Comparison of ENCODE assay signal across 21 cellular contexts in the genomic region with DNA sequence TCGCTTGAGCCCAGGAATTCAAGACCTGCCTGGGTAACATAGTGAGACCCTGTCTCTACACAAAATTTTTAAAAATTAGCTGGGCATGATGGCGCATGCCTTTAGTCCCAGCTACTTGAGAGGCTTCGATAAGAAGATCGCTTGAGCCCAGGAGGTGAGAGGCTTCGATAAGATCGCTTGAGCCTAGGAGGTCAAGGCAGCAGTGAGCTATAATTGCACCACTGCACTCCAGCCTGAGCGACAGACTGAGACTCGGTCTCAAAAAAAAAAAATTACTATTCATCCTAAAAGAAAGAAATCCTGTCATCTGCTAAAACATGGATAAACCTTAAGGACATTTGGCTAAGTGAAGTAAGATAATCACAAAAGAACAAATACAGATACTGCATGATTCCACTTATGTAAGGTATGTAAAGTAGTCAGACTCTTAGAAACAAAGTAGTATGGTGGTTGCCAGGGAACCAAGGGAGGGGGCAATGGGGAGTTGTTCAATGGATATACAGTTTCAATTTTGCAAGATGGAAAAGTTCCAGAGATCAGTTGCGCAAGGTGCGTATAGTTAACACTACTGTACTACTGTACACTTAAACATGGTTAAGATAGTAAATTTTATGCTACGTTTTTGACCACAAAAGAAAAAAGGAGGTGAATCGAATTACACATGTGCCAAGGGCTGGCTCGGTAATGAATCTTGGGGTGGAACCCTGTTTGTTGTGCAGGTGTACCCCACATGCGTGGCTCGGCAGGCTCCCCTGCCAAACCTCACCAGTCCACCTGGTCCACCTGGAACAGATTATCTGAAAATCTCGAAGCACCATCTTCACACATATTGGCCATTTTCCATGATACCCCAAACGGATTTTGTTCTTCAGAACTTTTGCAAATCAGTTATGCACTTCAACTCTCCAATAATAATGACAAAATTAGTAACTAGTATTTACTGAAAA. TPM values are rescaled to one million over a fixed set of nuclear protein-coding genes. Genes with fewer than 3 reads are reported as not detected.
DNase-seq lines count a peak whose midpoint lies in the region; ATAC-seq and TF ChIP-seq lines count a peak whose summit lies in the region.
"Had no signal": no experiment of that assay in that cellular context is flagged by ENCODE, and none has a peak within 500 bp of the region (broad histone marks: within the 10 kb centered on the region; RNA-seq: fewer than 3 reads in every experiment).

No MANE protein-coding gene starts in this region.

- no peak overlapping the region for H3K27ac Mint-ChIP-seq in neural progenitor cell
- H3K27ac Mint-ChIP-seq: activated CD8-positive, alpha-beta T cell treated with anti-CD3 and anti-CD28 coated beads, Interleukin-2, amount 10 ng/mL, durations not matched to agents 7 days and 5 days; activated naive CD4-positive, alpha-beta T cell treated with anti-CD3 and anti-CD28 coated beads, Interleukin-2, amount 50 U/mL, for 72 hours; memory B cell; T-helper 1 cell treated with Interleukin-12 subunit alpha and Interleukin-12 subunit beta and Interleukin-4 antibody, amounts not matched to agents 30 μg/mL and 1 μg/mL, for 36 hours; WTC11 had no signal

- peak overlapping the region; percentile 2; the same call in 1 of the 2 replicates for H3K4me2 ChIP-seq in IMR-90 (ENCODE audit: low read depth, low read length)
- no peak overlapping the region for H3K4me2 ChIP-seq in neural progenitor cell

- no peak overlapping the region for H3K4ac ChIP-seq in IMR-90 (ENCODE audit: low read depth, low read length)

- no peak overlapping the region for H3K4me3 Mint-ChIP-seq in neural progenitor cell
- H3K4me3 Mint-ChIP-seq: activated CD8-positive, alpha-beta T cell treated with anti-CD3 and anti-CD28 coated beads, Interleukin-2, amount 10 ng/mL, durations not matched to agents 7 days and 5 days; memory B cell; nephron; T-helper 1 cell treated with Interleukin-12 subunit alpha and Interleukin-12 subunit beta and Interleukin-4 antibody, amounts not matched to agents 30 μg/mL and 1 μg/mL, for 36 hours; WTC11 had no signal

- H3K18ac ChIP-seq in IMR-90 (ENCODE audit: low read depth, low read length): no peak overlapping the region

- peaks cover 14% of the 10 kb centered on the region for H3K4me1 ChIP-seq in IMR-90 (ENCODE audit: control insufficient read depth, insufficient read depth, low read length)
- H3K4me1 ChIP-seq in RWPE2 (ENCODE audit: insufficient read depth, poor library complexity, severe bottlenecking): peaks cover 25% of the 10 kb centered on the region
- H3K4me1 ChIP-seq in neural progenitor cell: peaks cover 14% of the 10 kb centered on the region

- DNase-seq in IMR-90 (peak; percentile 72), MV-4-11 (lab: John Stamatoyannopoulos, UW) (peak; percentile 82), RWPE2 (ENCODE audit: low spot score) (peak; percentile 4), iris pigment epithelial cell (ENCODE audit: low read depth) (peak; percentile 75), WERI-Rb-1 (no peak), NCI-H2171 treated with DMSO at 0.1 percent for 48 hours (lab: John Stamatoyannopoulos, UW) (no peak), neural progenitor cell (ENCODE audit: low spot score) (no peak), NCI-H2081 (lab: John Stamatoyannopoulos, UW) (no peak)
- DNase-seq: activated CD8-positive, alpha-beta T cell treated with anti-CD3 and anti-CD28 coated beads, Interleukin-2, amount 10 ng/mL, durations not matched to agents 7 days and 5 days; activated T-cell treated with anti-CD3 and anti-CD28 coated beads, Interleukin-2, amount 50 U/mL, for 48 hours; GM23248; MG63; NCI-H187 treated with DMSO at 0.1 percent for 48 hours; NCI-H748 treated with DMSO at 0.1 percent for 48 hours; psoas muscle; testis had no signal

- no peak overlapping the region for H2AK5ac ChIP-seq in IMR-90 (ENCODE audit: low read depth, low read length)

- H3K27me3 Mint-ChIP-seq in neural progenitor cell (ENCODE audit: insufficient read depth, low read depth): peaks cover 2% of the 10 kb centered on the region
- H3K27me3 Mint-ChIP-seq: memory B cell had no signal

- H2BK5ac ChIP-seq in IMR-90 (ENCODE audit: low read depth, low read length, poor library complexity, severe bottlenecking): no peak overlapping the region

- POLR2A ChIA-PET in IMR-90 (lab: Charles Lee; ENCODE audit: unreplicated experiment): no interaction called here

- H2BK120ac ChIP-seq in IMR-90 (ENCODE audit: low read depth, low read length): no peak overlapping the region

- H3K9ac ChIP-seq in IMR-90 (ENCODE audit: low read depth, low read length) (no peak overlapping the region), neural progenitor cell (no peak overlapping the region)
- H3K9ac ChIP-seq: GM23248 had no signal

- H4K8ac ChIP-seq in IMR-90 (ENCODE audit: low read depth in 2 of 2, low read length in 2 of 2): no peak overlapping the region

- in situ Hi-C loops in IMR-90 (cut with MboI; ENCODE audit: low sequenced_read_pairs): no loop called here

- H3K27me3 ChIP-seq in IMR-90 (ENCODE audit: control insufficient read depth, insufficient read depth, low read length) (no peaks in the 10 kb centered on the region), RWPE2 (ENCODE audit: insufficient read depth, poor library complexity, severe bottlenecking) (no peaks in the 10 kb centered on the region), WERI-Rb-1 (ENCODE audit: insufficient read depth, low read depth, severe bottlenecking) (no peaks in the 10 kb centered on the region), neural progenitor cell (no peaks in the 10 kb centered on the region)
- H3K27me3 ChIP-seq: MG63, testis had no signal

- H3K14ac ChIP-seq in IMR-90 (replicated peaks; ENCODE audit: low read depth, low read length): no peak overlapping the region

- peak; percentile 63 for ATAC-seq in IMR-90 (ENCODE audit: low read depth)
- ATAC-seq in RWPE2 (ENCODE audit: low read depth): peak; percentile 75
- ATAC-seq: activated CD8-positive, alpha-beta T cell treated with anti-CD3 and anti-CD28 coated beads, Interleukin-2, amount 10 ng/mL, durations not matched to agents 7 days and 5 days; activated naive CD4-positive, alpha-beta T cell treated with anti-CD3 and anti-CD28 coated beads, Interleukin-2, amount 50 U/mL, for 72 hours; WTC11 had no signal

- CTCF ChIA-PET in IMR-90 (lab: Yijun Ruan, JAX): no interaction called here

- no peak overlapping the region for H4K91ac ChIP-seq in IMR-90 (ENCODE audit: insufficient read depth, low read depth, low read length)

- dilution Hi-C loops in IMR-90 (cut with HindIII; ENCODE audit: low sequenced_read_pairs, unreplicated experiment): no loop called here

- no peak overlapping the region for H4K5ac ChIP-seq in IMR-90 (ENCODE audit: low read depth, low read length)

- no peaks in the 10 kb centered on the region for H3K36me3 Mint-ChIP-seq in neural progenitor cell
- H3K36me3 Mint-ChIP-seq: activated naive CD4-positive, alpha-beta T cell treated with anti-CD3 and anti-CD28 coated beads, Interleukin-2, amount 50 U/mL, for 72 hours; memory B cell; WTC11 had no signal

- H4K20me1 ChIP-seq in IMR-90 (ENCODE audit: insufficient read depth, low read length): no peaks in the 10 kb centered on the region
- H4K20me1 ChIP-seq in neural progenitor cell (ENCODE audit: low read depth): no peaks in the 10 kb centered on the region

- H3K4me1 Mint-ChIP-seq in neural progenitor cell: peaks cover 15% of the 10 kb centered on the region
- H3K4me1 Mint-ChIP-seq: memory B cell had no signal

- peaks cover 14% of the 10 kb centered on the region for H3F3A ChIP-seq in neural progenitor cell (ENCODE audit: low read depth)

- no peak overlapping the region for H3K23ac ChIP-seq in IMR-90 (ENCODE audit: low read depth, low read length)

- BruUV-seq in IMR-90 (replicated peaks; lab: Mats Ljungman, UMichigan): no TSS peak

- TF ChIP-seq CTCF in IMR-90 (conservative IDR thresholded peaks at IDR 0.05; ENCODE audit: low read depth, low read length) (no peak), RWPE2 (IDR thresholded peaks at IDR 0.05; ENCODE audit: poor library complexity, severe bottlenecking) (no peak), WERI-Rb-1 (IDR thresholded peaks at IDR 0.05; ENCODE audit: low read depth, low read length) (no peak), neural progenitor cell (IDR thresholded peaks at IDR 0.05) (no peak)

- H2AFZ ChIP-seq in IMR-90 (replicated peaks; ENCODE audit: low read length, poor library complexity): no peak overlapping the region
- no peak overlapping the region for H2AFZ ChIP-seq in neural progenitor cell (replicated peaks)
- H2AFZ ChIP-seq: GM23248 had no signal

- no peak overlapping the region for H3K4me3 ChIP-seq in IMR-90 (ENCODE audit: insufficient read depth, low read depth, low read length)
- no peak overlapping the region for H3K4me3 ChIP-seq in RWPE2 (ENCODE audit: severe bottlenecking)
- H3K4me3 ChIP-seq in WERI-Rb-1 (ENCODE audit: low read depth, low read length): no peak overlapping the region
- H3K4me3 ChIP-seq in neural progenitor cell: no peak overlapping the region
- H3K4me3 ChIP-seq: GM23248, MG63, psoas muscle, testis had no signal

- no peak for TF ChIP-seq POLR2A in IMR-90 (IDR thresholded peaks at IDR 0.05; ENCODE audit: low read depth, low read length)

- H3K27ac ChIP-seq in IMR-90 (ENCODE audit: insufficient read depth, low read length) (no peak overlapping the region), RWPE2 (ENCODE audit: poor library complexity, severe bottlenecking) (peak overlapping the region; percentile 7), WERI-Rb-1 (no peak overlapping the region), neural progenitor cell (no peak overlapping the region)
- H3K27ac ChIP-seq: GM23248, psoas muscle, testis had no signal

- no peak for TF ChIP-seq RAD21 in IMR-90 (IDR thresholded peaks at IDR 0.05; ENCODE audit: low read length)

- peaks cover 6% of the 10 kb centered on the region for H3K9me1 ChIP-seq in IMR-90 (ENCODE audit: insufficient read depth, low read length)

- no peaks in the 10 kb centered on the region for H3K79me2 ChIP-seq in neural progenitor cell (ENCODE audit: low read depth)

- H3K56ac ChIP-seq in IMR-90 (ENCODE audit: extremely low read depth, insufficient read depth, low read length): no peak overlapping the region

- no peaks in the 10 kb centered on the region for H3K9me3 ChIP-seq in IMR-90 (ENCODE audit: control insufficient read depth, insufficient read depth, low read length)
- H3K9me3 ChIP-seq in RWPE2 (ENCODE audit: severe bottlenecking): no peaks in the 10 kb centered on the region
- no peaks in the 10 kb centered on the region for H3K9me3 ChIP-seq in WERI-Rb-1 (ENCODE audit: severe bottlenecking)
- no peaks in the 10 kb centered on the region for H3K9me3 ChIP-seq in neural progenitor cell (ENCODE audit: low read depth)
- H3K9me3 ChIP-seq: MG63, psoas muscle, testis had no signal

- 0 out of 4 replicates have a peak, but pooled peaks cover 0 to 2% of the 10 kb centered on the region in 2 experiments for H3K79me1 ChIP-seq in IMR-90 (ENCODE audit: low read depth in 1 of 2, low read length in 2 of 2)

- 92% methylated on average over 2 of the region's 17 CpGs; no CpG with 5 or more reads in 1 of the 2 experiments for WGBS in IMR-90 (ENCODE audit: extremely low coverage in 2 of 2, insufficient read length in 1 of 2), 2 experiments

- H2BK20ac ChIP-seq in IMR-90 (ENCODE audit: low read depth, low read length): no peak overlapping the region

- H2BK15ac ChIP-seq in IMR-90 (ENCODE audit: low read depth, low read length): no peak overlapping the region

- intact Hi-C loops in IMR-90 (cut with micrococcal nuclease): no loop called here

- H2AK9ac ChIP-seq in IMR-90 (replicated peaks; ENCODE audit: low read depth, low read length, poor library complexity): no peak overlapping the region

- H3K9me3 Mint-ChIP-seq in neural progenitor cell: no peaks in the 10 kb centered on the region
- H3K9me3 Mint-ChIP-seq: activated naive CD4-positive, alpha-beta T cell treated with anti-CD3 and anti-CD28 coated beads, Interleukin-2, amount 50 U/mL, for 72 hours; memory B cell; nephron; T-helper 1 cell treated with Interleukin-12 subunit alpha and Interleukin-12 subunit beta and Interleukin-4 antibody, amounts not matched to agents 30 μg/mL and 1 μg/mL, for 36 hours; WTC11 had no signal

- H3K36me3 ChIP-seq in IMR-90 (ENCODE audit: control insufficient read depth, insufficient read depth, low read length): no peaks in the 10 kb centered on the region
- no peaks in the 10 kb centered on the region for H3K36me3 ChIP-seq in RWPE2 (ENCODE audit: low read depth)
- no peaks in the 10 kb centered on the region for H3K36me3 ChIP-seq in WERI-Rb-1
- H3K36me3 ChIP-seq in neural progenitor cell: no peaks in the 10 kb centered on the region
- H3K36me3 ChIP-seq: MG63 had no signal

RNA-seq across cellular contexts. Expression of gene ATP2A2, which starts 18.3 kb away (rescaled TPM):
- 225 and 230 TPM in 2 replicates for total RNA-seq in IMR-90 (2012; rRNA removed)
- 148 and 166 TPM in 2 replicates for polyA plus RNA-seq in IMR-90 (2012; rRNA removed)
- 96.0 and 107 TPM in 2 replicates for polyA plus RNA-seq in IMR-90 (2012; cell fraction: cytosol; rRNA removed)
- polyA plus RNA-seq in IMR-90 (2012; cell fraction: nucleus; rRNA removed; ENCODE audit: low replicate concordance): 278 and 358 TPM in 2 replicates
- total RNA-seq in neural progenitor cell (ENCODE audit: low replicate concordance): 99.5 and 111 TPM in 2 replicates

Comparison
In these comparisons a context has a peak if more than half of its experiments do, and no peak if none do; other contexts are left out.
1. DNase-seq: peak in IMR-90 (single experiment), MV-4-11 (single experiment), RWPE2 (single experiment) and iris pigment epithelial cell (single experiment); none in WERI-Rb-1 (single experiment), NCI-H2171 treated with DMSO at 0.1 percent for 48 hours (single experiment), neural progenitor cell (single experiment) and NCI-H2081 (0 of 2).